ENCODE assay signal across 10 cellular contexts in genomic region chr9:129598089-129598596, GRCh38. TPM values are rescaled to one million over a fixed set of nuclear protein-coding genes. Genes with fewer than 3 reads are reported as not detected.
DNase-seq lines count a peak whose midpoint lies in the region; ATAC-seq and TF ChIP-seq lines count a peak whose summit lies in the region.
"Had no signal": no experiment of that assay in that cellular context is flagged by ENCODE, and none has a peak within 500 bp of the region (broad histone marks: within the 10 kb centered on the region; RNA-seq: fewer than 3 reads in every experiment).

No MANE protein-coding gene starts in this region.

- H3K27me3 ChIP-seq in brain microvascular endothelial cell (replicated peaks) (no peaks in the 10 kb centered on the region), mesenchymal stem cell (ENCODE audit: control insufficient read depth in 1 of 2, insufficient read depth in 1 of 2, low read length in 2 of 2) (no peaks in the 10 kb centered on the region), thymus (ENCODE audit: control insufficient read depth, insufficient read depth) (peaks cover 19% of the 10 kb centered on the region)

- H3K4me3 Mint-ChIP-seq in activated T-cell treated with anti-CD3 and anti-CD28 coated beads, Interleukin-2, amount 50 U/mL, for 72 hours = peak overlapping the region; percentile 46 to 56

- H3K9me3 ChIP-seq in mesenchymal stem cell (ENCODE audit: control insufficient read depth, low read length) = no peaks in the 10 kb centered on the region
- no peaks in the 10 kb centered on the region for H3K9me3 ChIP-seq in thymus (ENCODE audit: control insufficient read depth)

- H2BK5ac ChIP-seq in mesenchymal stem cell (ENCODE audit: low read depth, low read length, poor library complexity, severe bottlenecking) = peak overlapping the region; percentile 32

- H3K4me3 ChIP-seq in brain microvascular endothelial cell (ENCODE audit: low read depth, low read length) (peak overlapping the region; percentile 52), mesenchymal stem cell (ENCODE audit: insufficient read depth in 1 of 2, low read depth in 1 of 2, low read length in 2 of 2) (peak overlapping the region in 1 of 2 experiments; percentile 71), thymus (ENCODE audit: low read length) (no peak overlapping the region)

- TF ChIP-seq CTCF in brain microvascular endothelial cell (IDR thresholded peaks at IDR 0.05; ENCODE audit: low read depth, low read length, missing control alignments) = no peak

- DNase-seq in activated T-cell treated with anti-CD3 and anti-CD28 coated beads, Interleukin-2, amount 50 U/mL, for 72 hours = no peak
- no peak for DNase-seq in activated T-cell treated with anti-CD3 and anti-CD28 coated beads, Interleukin-2, amount 50 U/mL, for 48 hours
- no peak for DNase-seq in brain microvascular endothelial cell
- no peak for DNase-seq in mesenchymal stem cell
- DNase-seq in nucleus accumbens (lab: John Stamatoyannopoulos, UW) = no peak
- DNase-seq: activated CD4-positive, alpha-beta T cell treated with anti-CD3 and anti-CD28 coated beads for 4 hours; NCI-H526 had no signal

- ATAC-seq in activated T-cell treated with anti-CD3 and anti-CD28 coated beads, Interleukin-2, amount 50 U/mL, for 72 hours (replicated peaks in 1 of 2) = peak in 1 of 2 donors; percentile 14
- ATAC-seq in HG03520 (IDR thresholded peaks at IDR 0.05; ENCODE audit: unreplicated experiment) = no peak
- ATAC-seq in GM18858 (IDR thresholded peaks at IDR 0.05; ENCODE audit: unreplicated experiment) = no peak

- WGBS in mesenchymal stem cell = 66% methylated on average over 11 of the region's 14 CpGs
- 53% methylated on average over 14 of the region's 14 CpGs for WGBS in thymus

- H3K9ac ChIP-seq in mesenchymal stem cell (ENCODE audit: low read length) = peak overlapping the region; percentile 86

- no peaks in the 10 kb centered on the region for H3K36me3 Mint-ChIP-seq in activated T-cell treated with anti-CD3 and anti-CD28 coated beads, Interleukin-2, amount 50 U/mL, for 72 hours (ENCODE audit: insufficient read depth in 2 of 2)

- H2BK120ac ChIP-seq in mesenchymal stem cell (ENCODE audit: low read depth, low read length) = peak overlapping the region; percentile 93

- no peak overlapping the region for H2AFZ ChIP-seq in mesenchymal stem cell (ENCODE audit: low read depth, low read length)

- H3K27me3 Mint-ChIP-seq in activated T-cell treated with anti-CD3 and anti-CD28 coated beads, Interleukin-2, amount 50 U/mL, for 72 hours (ENCODE audit: low read depth) = peaks cover 15% of the 10 kb centered on the region

- peak overlapping the region in 1 of 2 experiments; percentile 86 for H3K23ac ChIP-seq in mesenchymal stem cell (ENCODE audit: low read length in 2 of 2)

- H3K27ac Mint-ChIP-seq in activated T-cell treated with anti-CD3 and anti-CD28 coated beads, Interleukin-2, amount 50 U/mL, for 72 hours = peak overlapping the region; percentile 5

- H4K91ac ChIP-seq in mesenchymal stem cell (ENCODE audit: low read length) = peak overlapping the region; percentile 100

- peak overlapping the region; percentile 92 for H2AK5ac ChIP-seq in mesenchymal stem cell (ENCODE audit: low read length, severe bottlenecking)

- peaks cover 24% of the 10 kb centered on the region for H3K4me1 ChIP-seq in mesenchymal stem cell (ENCODE audit: control insufficient read depth, insufficient read depth, low read depth, low read length)
- H3K4me1 ChIP-seq in thymus (ENCODE audit: control insufficient read depth, insufficient read depth, low read length) = peaks cover 2% of the 10 kb centered on the region

- peak overlapping the region; percentile 85 to 93 for H2BK12ac ChIP-seq in mesenchymal stem cell (ENCODE audit: low read length in 2 of 2)

- peak overlapping the region in 1 of 2 experiments; percentile 96 for H3K14ac ChIP-seq in mesenchymal stem cell (ENCODE audit: low read length in 2 of 2)

- no peaks in the 10 kb centered on the region for H3K9me3 Mint-ChIP-seq in activated T-cell treated with anti-CD3 and anti-CD28 coated beads, Interleukin-2, amount 50 U/mL, for 72 hours

- peak overlapping the region; percentile 98 to 100 for H3K18ac ChIP-seq in mesenchymal stem cell (ENCODE audit: low read depth in 1 of 2, low read length in 2 of 2)

- H3K4ac ChIP-seq in mesenchymal stem cell (ENCODE audit: low read depth in 1 of 2, low read length in 2 of 2) = peak overlapping the region; percentile 98 to 100

- H3K4me1 Mint-ChIP-seq in activated T-cell treated with anti-CD3 and anti-CD28 coated beads, Interleukin-2, amount 50 U/mL, for 72 hours (ENCODE audit: low read depth) = peaks cover 13% of the 10 kb centered on the region

- peak overlapping the region; percentile 100 for H4K8ac ChIP-seq in mesenchymal stem cell (ENCODE audit: low read length)

- peak overlapping the region; percentile 94 for H3K4me2 ChIP-seq in mesenchymal stem cell (ENCODE audit: low read length, poor library complexity, severe bottlenecking)

- H3K36me3 ChIP-seq in brain microvascular endothelial cell (replicated peaks) = no peaks in the 10 kb centered on the region
- no peaks in the 10 kb centered on the region for H3K36me3 ChIP-seq in mesenchymal stem cell (ENCODE audit: control insufficient read depth in 1 of 2, insufficient read depth in 2 of 2, low read depth in 1 of 2, low read length in 2 of 2)
- no peaks in the 10 kb centered on the region for H3K36me3 ChIP-seq in thymus (ENCODE audit: control insufficient read depth, insufficient read depth)

- no peaks in the 10 kb centered on the region for H3K79me1 ChIP-seq in mesenchymal stem cell (replicated peaks; ENCODE audit: low read length, poor library complexity, severe bottlenecking)

- H3K27ac ChIP-seq in brain microvascular endothelial cell (no peak overlapping the region), mesenchymal stem cell (ENCODE audit: low read length, poor library complexity, severe bottlenecking) (peak overlapping the region; percentile 80), thymus (ENCODE audit: low read depth) (peak overlapping the region; percentile 46)

- in situ Hi-C loops in brain microvascular endothelial cell (cut with HindIII; ENCODE audit: low pct_ligation_motif_present, low sequenced_read_pairs) = no loop called here

- peak overlapping the region; percentile 38 for H2BK15ac ChIP-seq in mesenchymal stem cell (ENCODE audit: low read depth, poor library complexity, severe bottlenecking)

RNA-seq across cellular contexts. Expression of gene C9orf50, which starts 22.8 kb away (rescaled TPM):
- under 1 TPM in 1 of 2 donors, not detected in 1; 0.31 TPM for total RNA-seq in activated T-cell treated with anti-CD3 and anti-CD28 coated beads, Interleukin-2, amount 50 U/mL, for 72 hours
- polyA plus RNA-seq in mesenchymal stem cell (2013, experiment 1 of 2) = 0.03 TPM
- polyA plus RNA-seq in mesenchymal stem cell (2013, experiment 2 of 2) = 0.04 TPM
- polyA plus RNA-seq in thymus = 0.23 TPM

RNA-seq across cellular contexts. Expression of gene NTMT1, which starts 27.8 kb away (rescaled TPM):
- total RNA-seq in activated T-cell treated with anti-CD3 and anti-CD28 coated beads, Interleukin-2, amount 50 U/mL, for 72 hours = 10 to 100 TPM; 39.3 to 51.9 TPM
- polyA plus RNA-seq in mesenchymal stem cell (2013, experiment 1 of 2) = 38.5 TPM
- 39.6 TPM for polyA plus RNA-seq in mesenchymal stem cell (2013, experiment 2 of 2)
- polyA plus RNA-seq in thymus = 33.2 TPM

RNA-seq across cellular contexts. Expression of gene ASB6, which starts 43.8 kb away (rescaled TPM):
- total RNA-seq in activated T-cell treated with anti-CD3 and anti-CD28 coated beads, Interleukin-2, amount 50 U/mL, for 72 hours = 10 to 100 TPM; 16.9 to 20.2 TPM
- polyA plus RNA-seq in mesenchymal stem cell (2013, experiment 1 of 2) = 11.6 TPM
- polyA plus RNA-seq in mesenchymal stem cell (2013, experiment 2 of 2) = 11.6 TPM
- polyA plus RNA-seq in thymus = 20.5 TPM
